1 cellular context compared by ENCODE assay signal in genomic region chr4:47463235-47463956, GRCh38.
TF ChIP-seq lines count a peak whose summit lies in the region.

Gene COMMD8, minus strand, starts transcription at chr4:47463702. Its CDS starts 51 bp downstream, at chr4:47463651.

TF ChIP-seq in K562, 482 proteins besides CTCF, POLR2A, EP300 and RAD21 (continued from another document and continues in another):
- no peak for TF ChIP-seq CHD7 (IDR thresholded peaks at IDR 0.05; ENCODE audit: low read depth, low read length)
- peak; percentile 62 to 72; a peak in 2 of 4 replicates for TF ChIP-seq UBTF (IDR thresholded peaks at IDR 0.05; ENCODE audit: borderline replicate concordance in 1 of 2, low read depth in 2 of 2, low read length in 2 of 2)
- no peak for TF ChIP-seq PRPF4 (IDR thresholded peaks at IDR 0.05; ENCODE audit: insufficient read depth, low read depth, low read length, poor library complexity, severe bottlenecking)
- no peak for TF ChIP-seq SREBF2 (CRISPR knock-in tag; IDR thresholded peaks at IDR 0.05)
- TF ChIP-seq CLOCK (CRISPR knock-in tag; IDR thresholded peaks at IDR 0.05; ENCODE audit: borderline replicate concordance) = peak; percentile 97
- no peak for TF ChIP-seq NR2F6 (CRISPR knock-in tag; IDR thresholded peaks at IDR 0.05)
- TF ChIP-seq, protein P1, sequence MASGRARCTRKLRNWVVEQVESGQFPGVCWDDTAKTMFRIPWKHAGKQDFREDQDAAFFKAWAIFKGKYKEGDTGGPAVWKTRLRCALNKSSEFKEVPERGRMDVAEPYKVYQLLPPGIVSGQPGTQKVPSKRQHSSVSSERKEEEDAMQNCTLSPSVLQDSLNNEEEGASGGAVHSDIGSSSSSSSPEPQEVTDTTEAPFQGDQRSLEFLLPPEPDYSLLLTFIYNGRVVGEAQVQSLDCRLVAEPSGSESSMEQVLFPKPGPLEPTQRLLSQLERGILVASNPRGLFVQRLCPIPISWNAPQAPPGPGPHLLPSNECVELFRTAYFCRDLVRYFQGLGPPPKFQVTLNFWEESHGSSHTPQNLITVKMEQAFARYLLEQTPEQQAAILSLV (tag; IDR thresholded peaks at IDR 0.05) = no peak
- no peak for TF ChIP-seq NR0B1 (IDR thresholded peaks at IDR 0.05; ENCODE audit: partially characterized antibody)
- TF ChIP-seq C11orf30 (IDR thresholded peaks at IDR 0.05; ENCODE audit: low read depth) = peak; percentile 24
- TF ChIP-seq CBX1 (IDR thresholded peaks at IDR 0.05; ENCODE audit: low read depth) = peak; percentile 79
- TF ChIP-seq HIVEP1 (CRISPR knock-in tag; IDR thresholded peaks at IDR 0.05) = no peak
- TF ChIP-seq TBP (optimal IDR thresholded peaks at IDR 0.05; ENCODE audit: low read depth, low read length) = peak; percentile 76
- no peak for TF ChIP-seq DNMT1 (IDR thresholded peaks at IDR 0.05)
- no peak for TF ChIP-seq JUND (IDR thresholded peaks at IDR 0.05; ENCODE audit: borderline replicate concordance, low read depth, low read length)
- TF ChIP-seq JUND (tag; IDR thresholded peaks at IDR 0.05; ENCODE audit: borderline replicate concordance, low read depth, low read length) = no peak; the same call in 2 of the 3 replicates
- TF ChIP-seq GATAD2A (IDR thresholded peaks at IDR 0.05) = no peak
- no peak for TF ChIP-seq POLR3A (IDR thresholded peaks at IDR 0.05; ENCODE audit: borderline replicate concordance, extremely low read depth, insufficient read depth, insufficient read length)
- TF ChIP-seq CBX2 (IDR thresholded peaks at IDR 0.05; ENCODE audit: insufficient read depth, low read length, poor library complexity, severe bottlenecking) = no peak
- TF ChIP-seq KHSRP (IDR thresholded peaks at IDR 0.05) = no peak
- peak; percentile 98 for TF ChIP-seq TOE1 (IDR thresholded peaks at IDR 0.05; ENCODE audit: borderline replicate concordance)
- TF ChIP-seq TOE1 (CRISPR knock-in tag; IDR thresholded peaks at IDR 0.05; ENCODE audit: borderline replicate concordance, low read depth) = no peak
- TF ChIP-seq ZNF436 (CRISPR knock-in tag; IDR thresholded peaks at IDR 0.05) = no peak
- 0 out of 2 replicates have a peak, but pooled peaks have one; percentile 35 for TF ChIP-seq SIN3B (IDR thresholded peaks at IDR 0.05; ENCODE audit: low read depth)
- TF ChIP-seq NBN (IDR thresholded peaks at IDR 0.05; ENCODE audit: low read depth) = peak; percentile 62; the same call in 1 of the 2 replicates
- TF ChIP-seq, protein P2, sequence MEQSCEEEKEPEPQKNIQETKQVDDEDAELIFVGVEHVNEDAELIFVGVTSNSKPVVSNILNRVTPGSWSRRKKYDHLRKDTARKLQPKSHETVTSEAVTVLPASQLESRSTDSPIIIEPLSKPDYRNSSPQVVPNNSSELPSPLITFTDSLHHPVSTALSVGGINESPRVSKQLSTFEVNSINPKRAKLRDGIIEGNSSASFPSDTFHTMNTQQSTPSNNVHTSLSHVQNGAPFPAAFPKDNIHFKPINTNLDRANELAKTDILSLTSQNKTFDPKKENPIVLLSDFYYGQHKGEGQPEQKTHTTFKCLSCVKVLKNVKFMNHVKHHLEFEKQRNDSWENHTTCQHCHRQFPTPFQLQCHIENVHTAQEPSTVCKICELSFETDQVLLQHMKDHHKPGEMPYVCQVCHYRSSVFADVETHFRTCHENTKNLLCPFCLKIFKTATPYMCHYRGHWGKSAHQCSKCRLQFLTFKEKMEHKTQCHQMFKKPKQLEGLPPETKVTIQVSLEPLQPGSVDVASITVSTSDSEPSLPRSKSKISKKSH (CRISPR knock-in tag; IDR thresholded peaks at IDR 0.05) = no peak
- no peak for TF ChIP-seq HNRNPLL (IDR thresholded peaks at IDR 0.05; ENCODE audit: low read depth, low read length, poor library complexity, severe bottlenecking)
- no peak for TF ChIP-seq MBD1 (CRISPR knock-in tag; IDR thresholded peaks at IDR 0.05)
- TF ChIP-seq RBM14 (IDR thresholded peaks at IDR 0.05; ENCODE audit: borderline replicate concordance, insufficient read depth, low read depth, low read length) = no peak
- TF ChIP-seq, protein P3, sequence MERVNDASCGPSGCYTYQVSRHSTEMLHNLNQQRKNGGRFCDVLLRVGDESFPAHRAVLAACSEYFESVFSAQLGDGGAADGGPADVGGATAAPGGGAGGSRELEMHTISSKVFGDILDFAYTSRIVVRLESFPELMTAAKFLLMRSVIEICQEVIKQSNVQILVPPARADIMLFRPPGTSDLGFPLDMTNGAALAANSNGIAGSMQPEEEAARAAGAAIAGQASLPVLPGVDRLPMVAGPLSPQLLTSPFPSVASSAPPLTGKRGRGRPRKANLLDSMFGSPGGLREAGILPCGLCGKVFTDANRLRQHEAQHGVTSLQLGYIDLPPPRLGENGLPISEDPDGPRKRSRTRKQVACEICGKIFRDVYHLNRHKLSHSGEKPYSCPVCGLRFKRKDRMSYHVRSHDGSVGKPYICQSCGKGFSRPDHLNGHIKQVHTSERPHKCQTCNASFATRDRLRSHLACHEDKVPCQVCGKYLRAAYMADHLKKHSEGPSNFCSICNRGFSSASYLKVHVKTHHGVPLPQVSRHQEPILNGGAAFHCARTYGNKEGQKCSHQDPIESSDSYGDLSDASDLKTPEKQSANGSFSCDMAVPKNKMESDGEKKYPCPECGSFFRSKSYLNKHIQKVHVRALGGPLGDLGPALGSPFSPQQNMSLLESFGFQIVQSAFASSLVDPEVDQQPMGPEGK (CRISPR knock-in tag; IDR thresholded peaks at IDR 0.05; ENCODE audit: borderline replicate concordance) = no peak
- TF ChIP-seq SUPT5H (IDR thresholded peaks at IDR 0.05) = peak; percentile 71
- peak; percentile 86 for TF ChIP-seq RBFOX2 (IDR thresholded peaks at IDR 0.05; ENCODE audit: low read depth, low read length)
- no peak for TF ChIP-seq MEF2D (tag; conservative IDR thresholded peaks at IDR 0.05; ENCODE audit: low read depth)
- TF ChIP-seq NFIC (IDR thresholded peaks at IDR 0.05) = no peak
